In the genomic region with DNA sequence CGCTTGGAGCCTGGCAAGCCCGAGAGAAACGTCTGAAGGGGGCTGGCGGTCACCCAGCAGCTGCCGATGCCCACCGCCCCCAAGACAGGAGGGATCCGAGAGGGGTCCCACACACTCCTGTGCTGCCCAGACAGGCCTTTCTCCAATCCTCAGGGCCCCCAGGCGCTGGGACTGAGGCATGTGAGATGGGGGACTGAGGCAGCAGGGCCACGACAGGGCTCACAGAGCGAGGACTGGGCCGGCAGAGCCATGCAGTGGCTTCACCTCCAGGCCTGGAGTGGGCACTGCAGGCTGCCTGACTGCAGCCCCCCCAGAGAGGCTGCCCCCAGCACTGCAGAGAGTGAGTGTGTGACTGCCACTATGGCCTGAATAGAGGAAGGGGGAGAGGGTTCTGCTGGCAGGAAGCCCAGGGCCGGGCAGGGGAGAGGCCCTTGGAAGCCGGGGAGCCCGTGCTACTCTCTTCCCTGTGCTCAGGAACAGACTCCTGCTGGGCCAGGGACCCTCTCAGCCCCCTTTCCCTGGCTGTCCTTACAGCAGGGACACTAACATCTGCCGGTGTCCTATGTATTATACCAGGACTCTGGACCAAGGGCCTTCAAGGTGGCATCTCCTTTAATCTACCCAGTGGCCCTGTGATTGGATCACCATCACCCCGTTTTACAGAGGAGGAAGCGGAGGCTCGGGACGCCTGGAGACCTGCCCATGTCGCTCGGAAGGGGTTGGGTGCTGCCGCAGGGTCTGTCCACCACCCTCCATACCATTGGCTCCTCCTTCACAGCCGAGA, we compare ENCODE assay signal across 23 cellular contexts. TPM values are rescaled to one million over a fixed set of nuclear protein-coding genes. Genes with fewer than 3 reads are reported as not detected.
"Had no signal": no experiment of that assay in that cellular context is flagged by ENCODE, and none has a peak within 500 bp of the region (broad histone marks: within the 10 kb centered on the region; RNA-seq: fewer than 3 reads in every experiment).

No MANE protein-coding gene starts in this region.

- H3K36me3 ChIP-seq: esophagus muscularis mucosa, ovary, sigmoid colon, thyroid gland, vagina had no signal

- H2AFZ ChIP-seq: hepatocyte had no signal

- H3K4me1 Mint-ChIP-seq: activated naive CD4-positive, alpha-beta T cell treated with anti-CD3 and anti-CD28 coated beads, Interleukin-2, amount 50 U/mL, for 24 hours; memory B cell had no signal

- H3K4me2 ChIP-seq: hepatocyte had no signal

- H3K79me2 ChIP-seq: hepatocyte had no signal

- H3K27me3 Mint-ChIP-seq: activated naive CD4-positive, alpha-beta T cell treated with anti-CD3 and anti-CD28 coated beads, Interleukin-2, amount 50 U/mL, for 24 hours; natural killer cell treated with Interleukin-12 subunit alpha and Interleukin-12 subunit beta and Interleukin-15 and Interleukin-18, amount 100 ng/mL, for 72 hours had no signal

- H3K4me3 Mint-ChIP-seq: activated B cell treated with CpG ODN at 0.5 μM for 24 hours; activated CD8-positive, alpha-beta T cell treated with anti-CD3 and anti-CD28 coated beads, Interleukin-2, amount 10 ng/mL, durations not matched to agents 7 days and 5 days; activated naive CD4-positive, alpha-beta T cell treated with anti-CD3 and anti-CD28 coated beads, Interleukin-2, amount 50 U/mL, for 24 hours; memory B cell; natural killer cell treated with Interleukin-12 subunit alpha and Interleukin-12 subunit beta and Interleukin-15 and Interleukin-18, amount 100 ng/mL, for 72 hours had no signal

- H3K4me1 ChIP-seq: sigmoid colon, thyroid gland, vagina had no signal

- ATAC-seq: activated CD8-positive, alpha-beta T cell treated with anti-CD3 and anti-CD28 coated beads, Interleukin-2, amount 10 ng/mL, durations not matched to agents 7 days and 5 days; left ventricle myocardium superior; natural killer cell treated with Interleukin-12 subunit alpha and Interleukin-12 subunit beta and Interleukin-15 and Interleukin-18, amount 100 ng/mL, for 72 hours had no signal

- H3K36me3 Mint-ChIP-seq: activated naive CD4-positive, alpha-beta T cell treated with anti-CD3 and anti-CD28 coated beads, Interleukin-2, amount 50 U/mL, for 24 hours; memory B cell; natural killer cell treated with Interleukin-12 subunit alpha and Interleukin-12 subunit beta and Interleukin-15 and Interleukin-18, amount 100 ng/mL, for 72 hours had no signal

- H3K9me3 Mint-ChIP-seq: activated B cell treated with CpG ODN at 0.5 μM for 24 hours; activated naive CD4-positive, alpha-beta T cell treated with anti-CD3 and anti-CD28 coated beads, Interleukin-2, amount 50 U/mL, for 24 hours; memory B cell; natural killer cell treated with Interleukin-12 subunit alpha and Interleukin-12 subunit beta and Interleukin-15 and Interleukin-18, amount 100 ng/mL, for 72 hours had no signal

- H3K4me3 ChIP-seq: esophagus muscularis mucosa, hepatocyte, ovary, sigmoid colon, thyroid gland, vagina had no signal

- DNase-seq: activated B cell treated with CpG ODN at 0.5 μM for 24 hours; activated CD4-positive, alpha-beta T cell treated with anti-CD3 and anti-CD28 coated beads for 48 hours; activated CD8-positive, alpha-beta memory T cell treated with anti-CD3 and anti-CD28 coated beads, Interleukin-2, amount 50 U/mL, for 4 hours; activated CD8-positive, alpha-beta T cell treated with anti-CD3 and anti-CD28 coated beads, Interleukin-2, amount 10 ng/mL, durations not matched to agents 7 days and 5 days; activated effector memory CD4-positive, alpha-beta T cell treated with anti-CD3 and anti-CD28 coated beads, Interleukin-2, amount 50 U/mL, for 16 hours; activated T-cell treated with anti-CD3 and anti-CD28 coated beads, Interleukin-2, amount 50 U/mL, for 48 hours; effector CD4-positive, alpha-beta T cell; left ventricle myocardium superior; ovary; sigmoid colon; stimulated activated CD4-positive, alpha-beta T cell treated with anti-CD3 and anti-CD28 coated beads, Interleukin-12 subunit alpha, Interleukin-12 subunit beta, amount 100 ng/mL, for 4 hours; stimulated activated CD4-positive, alpha-beta T cell treated with anti-CD3 and anti-CD28 coated beads, Interleukin-2, amount 100 ng/mL, for 24 hours; T-helper 2 cell; thyroid gland had no signal

- H3K27ac Mint-ChIP-seq: activated B cell treated with CpG ODN at 0.5 μM for 24 hours; activated CD8-positive, alpha-beta T cell treated with anti-CD3 and anti-CD28 coated beads, Interleukin-2, amount 10 ng/mL, durations not matched to agents 7 days and 5 days; memory B cell; natural killer cell treated with Interleukin-12 subunit alpha and Interleukin-12 subunit beta and Interleukin-15 and Interleukin-18, amount 100 ng/mL, for 72 hours had no signal

- H3K9me3 ChIP-seq: esophagus muscularis mucosa, ovary, sigmoid colon, thyroid gland, vagina had no signal

- H3K27me3 ChIP-seq: hepatocyte, ovary, sigmoid colon, thyroid gland, vagina had no signal

- H3K27ac ChIP-seq: esophagus muscularis mucosa, hepatocyte, ovary, sigmoid colon, thyroid gland, vagina had no signal

RNA-seq across cellular contexts. Expression of a gene that starts 43.5 kb away (rescaled TPM):
- total RNA-seq: activated B cell treated with CpG ODN at 0.5 μM for 24 hours; activated CD8-positive, alpha-beta T cell treated with anti-CD3 and anti-CD28 coated beads, Interleukin-2, amount 10 ng/mL, durations not matched to agents 7 days and 5 days; cardiac septum; esophagus muscularis mucosa; glomerular endothelial cell; hepatocyte; kidney epithelial cell; left ventricle myocardium superior; natural killer cell treated with Interleukin-12 subunit alpha and Interleukin-12 subunit beta and Interleukin-15 and Interleukin-18, amount 100 ng/mL, for 72 hours; thyroid gland; vagina had no signal
